ENCODE assay signal across 26 cellular contexts in genomic region chr6:165782812-165783211, GRCh38.
"Had no signal": no experiment of that assay in that cellular context is flagged by ENCODE, and none has a peak within 500 bp of the region (broad histone marks: within the 10 kb centered on the region; RNA-seq: fewer than 3 reads in every experiment).

No MANE protein-coding gene starts in this region.

- H3K36me3 ChIP-seq: ascending aorta, esophagus squamous epithelium, gastroesophageal sphincter, heart right ventricle, WERI-Rb-1 had no signal

- H3K27ac ChIP-seq: ascending aorta, coronary artery, dorsolateral prefrontal cortex, esophagus squamous epithelium, gastroesophageal sphincter, heart right ventricle, WERI-Rb-1 had no signal

- H3K4me1 ChIP-seq: ascending aorta, esophagus squamous epithelium, gastroesophageal sphincter, heart right ventricle had no signal

- H3K4me3 ChIP-seq: ascending aorta, coronary artery, dorsolateral prefrontal cortex, esophagus squamous epithelium, gastroesophageal sphincter, heart right ventricle had no signal

- H3K9me3 ChIP-seq: ascending aorta, esophagus squamous epithelium, gastroesophageal sphincter, heart right ventricle had no signal

- H3K27me3 ChIP-seq: ascending aorta, esophagus squamous epithelium, gastroesophageal sphincter, heart right ventricle had no signal

- DNase-seq: activated B cell treated with CpG ODN at 0.5 μM for 24 hours; activated CD4-positive, alpha-beta memory T cell treated with anti-CD3 and anti-CD28 coated beads for 36 hours; activated CD4-positive, alpha-beta T cell treated with anti-CD3 and anti-CD28 coated beads for 36 hours; activated CD4-positive, alpha-beta T cell treated with anti-CD3 and anti-CD28 coated beads, Interleukin-2, amount 10 ng/mL, durations not matched to agents 24 days and 14 days; activated CD8-positive, alpha-beta memory T cell treated with anti-CD3 and anti-CD28 coated beads, Interleukin-2, amount 10 ng/mL, durations not matched to agents 7 days and 5 days; activated CD8-positive, alpha-beta memory T cell treated with anti-CD3 and anti-CD28 coated beads, Interleukin-2, amount 50 U/mL, for 4 hours; activated CD8-positive, alpha-beta T cell treated with anti-CD3 and anti-CD28 coated beads, Interleukin-2, amount 10 ng/mL, durations not matched to agents 7 days and 5 days; activated effector memory CD4-positive, alpha-beta T cell treated with anti-CD3 and anti-CD28 coated beads, Interleukin-2, amount 50 U/mL, for 16 hours; activated naive CD4-positive, alpha-beta T cell treated with anti-CD3 and anti-CD28 coated beads, Interleukin-2, amount 10 ng/mL, durations not matched to agents 7 days and 5 days; activated naive CD8-positive, alpha-beta T cell treated with anti-CD3 and anti-CD28 coated beads, Interleukin-2, amount 10 ng/mL, durations not matched to agents 7 days and 5 days; activated T-cell treated with anti-CD3 and anti-CD28 coated beads, Interleukin-2, amount 50 U/mL, for 1 hour; dorsolateral prefrontal cortex; effector memory CD4-positive, alpha-beta T cell; erythroblast; esophagus squamous epithelium; foreskin melanocyte; heart right ventricle; T-helper 1 cell; T-helper 17 cell; T1000; WERI-Rb-1 had no signal

- ATAC-seq: activated CD4-positive, alpha-beta T cell treated with anti-CD3 and anti-CD28 coated beads for 36 hours; activated CD4-positive, CD25-positive, alpha-beta regulatory T cell treated with anti-CD3 and anti-CD28 coated beads, Interleukin-2, amount 50 U/mL, for 24 hours; activated CD8-positive, alpha-beta memory T cell treated with anti-CD3 and anti-CD28 coated beads, Interleukin-2, amount 10 ng/mL, durations not matched to agents 7 days and 5 days; activated CD8-positive, alpha-beta T cell treated with anti-CD3 and anti-CD28 coated beads, Interleukin-2, amount 10 ng/mL, durations not matched to agents 7 days and 5 days; activated T-helper 17 cell treated with anti-CD3 and anti-CD28 coated beads, Interleukin-2, amount 50 U/mL, for 72 hours; gastroesophageal sphincter; heart right ventricle; T-helper 17 cell had no signal
